Comparison of ENCODE assay signal across 1 cellular context in genomic region chr22:41688365-41689211, GRCh38.
TF ChIP-seq lines count a peak whose summit lies in the region.

Gene SNU13, minus strand, starts transcription at chr22:41688867. Its CDS starts 71 bp downstream, at chr22:41688796.

TF ChIP-seq in K562, 482 proteins besides CTCF, POLR2A, EP300 and RAD21 (continued from another document and continues in another):
- no peak for TF ChIP-seq PTBP1 (IDR thresholded peaks at IDR 0.05; ENCODE audit: low read depth, low read length)
- TF ChIP-seq MAFG (tag; conservative IDR thresholded peaks at IDR 0.05) = peak; percentile 22; the same call in 1 of the 2 replicates
- peak; percentile 31; the same call in 1 of the 2 replicates for TF ChIP-seq NCOA1 (IDR thresholded peaks at IDR 0.05; ENCODE audit: low read depth)
- peak; percentile 38 for TF ChIP-seq MAFK (IDR thresholded peaks at IDR 0.05; ENCODE audit: low read length)
- no peak for TF ChIP-seq RBM22 (IDR thresholded peaks at IDR 0.05; ENCODE audit: low read depth, low read length, poor library complexity, severe bottlenecking)
- TF ChIP-seq NR2C2 (CRISPR knock-in tag; IDR thresholded peaks at IDR 0.05) = no peak
- TF ChIP-seq NR2C2 (tag; IDR thresholded peaks at IDR 0.05) = peak; percentile 96
- TF ChIP-seq NFRKB (IDR thresholded peaks at IDR 0.05; ENCODE audit: low read depth) = peak; percentile 67; the same call in 1 of the 2 replicates
- TF ChIP-seq RB1 (IDR thresholded peaks at IDR 0.05; ENCODE audit: low read depth) = 0 out of 2 replicates have a peak, but pooled peaks have one; percentile 20
- peak; percentile 82 for TF ChIP-seq MYC (IDR thresholded peaks at IDR 0.05; ENCODE audit: low read depth, low read length)
- no peak for TF ChIP-seq MYC (CRISPR knock-in tag; IDR thresholded peaks at IDR 0.05; ENCODE audit: borderline replicate concordance, low read depth)
- TF ChIP-seq RBFOX2 (IDR thresholded peaks at IDR 0.05; ENCODE audit: low read depth, low read length) = peak; percentile 96
- 0 out of 2 replicates have a peak, but pooled peaks have one; percentile 35 for TF ChIP-seq TGIF2 (CRISPR knock-in tag; IDR thresholded peaks at IDR 0.05)
- peak; percentile 80 for TF ChIP-seq POLR2B (IDR thresholded peaks at IDR 0.05; ENCODE audit: low read depth, partially characterized antibody)
- TF ChIP-seq NR2C1 (IDR thresholded peaks at IDR 0.05) = peak; percentile 81
- peak; percentile 85 for TF ChIP-seq NR2C1 (tag; IDR thresholded peaks at IDR 0.05)
- peak; percentile 45; the same call in 1 of the 2 replicates for TF ChIP-seq HCFC1 (IDR thresholded peaks at IDR 0.05; ENCODE audit: low read depth, low read length)
- TF ChIP-seq CEBPB (tag; IDR thresholded peaks at IDR 0.05) = peak; percentile 64
- TF ChIP-seq ATF7 (IDR thresholded peaks at IDR 0.05) = peak; percentile 79
- TF ChIP-seq YY1 (IDR thresholded peaks at IDR 0.05; ENCODE audit: borderline replicate concordance in 1 of 3, control insufficient read depth in 1 of 3, extremely low read depth in 1 of 3, insufficient read depth in 3 of 3, insufficient read length in 1 of 3, insufficient replicate concordance in 2 of 3, low read depth in 1 of 3, low read length in 2 of 3) = peak in 2 of 3 experiments; percentile 80 to 90
- no peak for TF ChIP-seq KLF6 (CRISPR knock-in tag; IDR thresholded peaks at IDR 0.05; ENCODE audit: borderline replicate concordance)
- TF ChIP-seq UBTF (IDR thresholded peaks at IDR 0.05; ENCODE audit: borderline replicate concordance in 1 of 2, low read depth in 2 of 2, low read length in 2 of 2) = peak in 1 of 2 experiments; percentile 60; a peak in 1 of 4 replicates
- peak; percentile 68 for TF ChIP-seq ZNF316 (IDR thresholded peaks at IDR 0.05)
- TF ChIP-seq PHF8 (IDR thresholded peaks at IDR 0.05; ENCODE audit: borderline replicate concordance, low read length) = peak; percentile 79
- TF ChIP-seq LCOR (CRISPR knock-in tag; IDR thresholded peaks at IDR 0.05) = 0 out of 2 replicates have a peak, but pooled peaks have one; percentile 42
- TF ChIP-seq POLR2AphosphoS5 (IDR thresholded peaks at IDR 0.05; ENCODE audit: control insufficient read depth, insufficient read depth, low read depth, low read length) = peak; percentile 63
- no peak for TF ChIP-seq NFYB (IDR thresholded peaks at IDR 0.05; ENCODE audit: extremely low read depth, insufficient read length)
- TF ChIP-seq ZNF764 (CRISPR knock-in tag; IDR thresholded peaks at IDR 0.05; ENCODE audit: low read depth) = 0 out of 2 replicates have a peak, but pooled peaks have one; percentile 42
- TF ChIP-seq ETV5 (CRISPR knock-in tag; IDR thresholded peaks at IDR 0.05; ENCODE audit: low read depth) = peak; percentile 83
- TF ChIP-seq MEF2D (tag; conservative IDR thresholded peaks at IDR 0.05; ENCODE audit: low read depth) = no peak
- peak; percentile 58; the same call in 1 of the 2 replicates for TF ChIP-seq MBD2 (IDR thresholded peaks at IDR 0.05; ENCODE audit: borderline replicate concordance, low read depth)
- peak; percentile 89 for TF ChIP-seq GABPB1 (CRISPR knock-in tag; IDR thresholded peaks at IDR 0.05)
- peak; percentile 48 for TF ChIP-seq CTBP1 (IDR thresholded peaks at IDR 0.05; ENCODE audit: borderline replicate concordance)
- no peak for TF ChIP-seq ZBTB9 (CRISPR knock-in tag; IDR thresholded peaks at IDR 0.05)
- TF ChIP-seq TAF7 (tag; IDR thresholded peaks at IDR 0.05) = 0 out of 2 replicates have a peak, but pooled peaks have one; percentile 13
- peak; percentile 34 for TF ChIP-seq SMAD1 (IDR thresholded peaks at IDR 0.05; ENCODE audit: low read depth, low read length, partially characterized antibody)
- TF ChIP-seq PKNOX1 (IDR thresholded peaks at IDR 0.05) = 0 out of 2 replicates have a peak, but pooled peaks have one; percentile 27
- peak; percentile 93 for TF ChIP-seq CREM (IDR thresholded peaks at IDR 0.05; ENCODE audit: low read depth)
- no peak for TF ChIP-seq ZNF79 (CRISPR knock-in tag; IDR thresholded peaks at IDR 0.05; ENCODE audit: low read depth)
- TF ChIP-seq CBFA2T3 (IDR thresholded peaks at IDR 0.05) = no peak
- TF ChIP-seq KDM5B (IDR thresholded peaks at IDR 0.05; ENCODE audit: insufficient replicate concordance, low read depth, low read length) = peak; percentile 94
- peak; percentile 37; the same call in 1 of the 2 replicates for TF ChIP-seq CREB3L1 (IDR thresholded peaks at IDR 0.05; ENCODE audit: borderline replicate concordance, low read depth)
- TF ChIP-seq MTA3 (IDR thresholded peaks at IDR 0.05; ENCODE audit: borderline replicate concordance) = peak; percentile 76; the same call in 1 of the 2 replicates
- 0 out of 2 replicates have a peak, but pooled peaks have one; percentile 34 for TF ChIP-seq KAT7 (CRISPR knock-in tag; IDR thresholded peaks at IDR 0.05; ENCODE audit: borderline replicate concordance)
- TF ChIP-seq ETV1 (tag; conservative IDR thresholded peaks at IDR 0.05; ENCODE audit: low read depth) = peak; percentile 91
- peak; percentile 86 for TF ChIP-seq POLR2H (tag; IDR thresholded peaks at IDR 0.05; ENCODE audit: low read depth)
- peak; percentile 13; the same call in 1 of the 2 replicates for TF ChIP-seq NFIC (IDR thresholded peaks at IDR 0.05)
- no peak for TF ChIP-seq MLLT1 (IDR thresholded peaks at IDR 0.05)
- peak; percentile 32 for TF ChIP-seq PHF20 (IDR thresholded peaks at IDR 0.05; ENCODE audit: partially characterized antibody)
- TF ChIP-seq ZNF740 (CRISPR knock-in tag; IDR thresholded peaks at IDR 0.05) = no peak
- TF ChIP-seq ZNF740 (tag; IDR thresholded peaks at IDR 0.05) = no peak
- no peak for TF ChIP-seq CHAMP1 (IDR thresholded peaks at IDR 0.05)
- TF ChIP-seq BHLHE40 (IDR thresholded peaks at IDR 0.05; ENCODE audit: low read length) = peak; percentile 87
- no peak for TF ChIP-seq SNRNP70 (optimal IDR thresholded peaks at IDR 0.05; ENCODE audit: low read depth, low read length)
- TF ChIP-seq CEBPG (CRISPR knock-in tag; IDR thresholded peaks at IDR 0.05) = no peak
- TF ChIP-seq CEBPG (tag; conservative IDR thresholded peaks at IDR 0.05 in 1 of 2, IDR thresholded peaks at IDR 0.05 in 1 of 2) = peak in 1 of 2 experiments; percentile 64; a peak in 2 of 4 replicates
- peak; percentile 82 for TF ChIP-seq HNRNPLL (IDR thresholded peaks at IDR 0.05; ENCODE audit: low read depth, low read length, poor library complexity, severe bottlenecking)
- peak; percentile 55; the same call in 1 of the 2 replicates for TF ChIP-seq ESRRA (IDR thresholded peaks at IDR 0.05; ENCODE audit: borderline replicate concordance, low read depth)
- peak; percentile 45; the same call in 1 of the 2 replicates for TF ChIP-seq NKRF (IDR thresholded peaks at IDR 0.05; ENCODE audit: borderline replicate concordance)
